In genomic region chr14:44897844-44898151, GRCh38 we compare ENCODE assay signal across 8 cellular contexts.
DNase-seq lines count a peak whose midpoint lies in the region; ATAC-seq lines count a peak whose summit lies in the region.

No MANE protein-coding gene starts in this region.

- H3K4me1 Mint-ChIP-seq in T-helper 1 cell treated with Interleukin-12 subunit alpha and Interleukin-12 subunit beta and Interleukin-4 antibody, amounts not matched to agents 30 μg/mL and 1 μg/mL, for 36 hours (ENCODE audit: low read depth): peaks cover 7% of the 10 kb centered on the region
- peaks cover 5% of the 10 kb centered on the region for H3K4me1 Mint-ChIP-seq in activated T-helper 17 cell treated with anti-CD3 and anti-CD28 coated beads, Interleukin-2, amount 50 U/mL, for 72 hours
- peaks cover 17 to 22% of the 10 kb centered on the region in 2 donors for H3K4me1 Mint-ChIP-seq in immature natural killer cell

- peaks cover 6% of the 10 kb centered on the region for H3K9me3 Mint-ChIP-seq in T-helper 1 cell treated with Interleukin-12 subunit alpha and Interleukin-12 subunit beta and Interleukin-4 antibody, amounts not matched to agents 30 μg/mL and 1 μg/mL, for 36 hours
- no peaks in the 10 kb centered on the region for H3K9me3 Mint-ChIP-seq in activated T-helper 17 cell treated with anti-CD3 and anti-CD28 coated beads, Interleukin-2, amount 50 U/mL, for 72 hours
- H3K9me3 Mint-ChIP-seq in immature natural killer cell: no peaks in the 10 kb centered on the region

- peak overlapping the region; percentile 74 for H3K4me3 Mint-ChIP-seq in T-helper 1 cell treated with Interleukin-12 subunit alpha and Interleukin-12 subunit beta and Interleukin-4 antibody, amounts not matched to agents 30 μg/mL and 1 μg/mL, for 36 hours
- peak overlapping the region; percentile 78 for H3K4me3 Mint-ChIP-seq in activated T-helper 17 cell treated with anti-CD3 and anti-CD28 coated beads, Interleukin-2, amount 50 U/mL, for 72 hours
- peak overlapping the region; percentile 73 to 94 (median 87) for H3K4me3 Mint-ChIP-seq in immature natural killer cell

- peak overlapping the region; percentile 91 for H3K27ac ChIP-seq in temporal lobe (ENCODE audit: low read depth, low read length)

- no peak for ATAC-seq in activated T-helper 17 cell treated with anti-CD3 and anti-CD28 coated beads, Interleukin-2, amount 50 U/mL, for 72 hours (replicated peaks)
- no peak for ATAC-seq in HG02938 (IDR thresholded peaks at IDR 0.05; ENCODE audit: unreplicated experiment)

- H3K36me3 Mint-ChIP-seq in T-helper 1 cell treated with Interleukin-12 subunit alpha and Interleukin-12 subunit beta and Interleukin-4 antibody, amounts not matched to agents 30 μg/mL and 1 μg/mL, for 36 hours (ENCODE audit: low read depth): peaks cover 1% of the 10 kb centered on the region
- H3K36me3 Mint-ChIP-seq in activated T-helper 17 cell treated with anti-CD3 and anti-CD28 coated beads, Interleukin-2, amount 50 U/mL, for 72 hours (ENCODE audit: low read depth): peaks cover 4% of the 10 kb centered on the region
- peaks cover 0 to 4% (median 0%) of the 10 kb centered on the region in 3 donors for H3K36me3 Mint-ChIP-seq in immature natural killer cell

- no peaks in the 10 kb centered on the region for H3K27me3 Mint-ChIP-seq in T-helper 1 cell treated with Interleukin-12 subunit alpha and Interleukin-12 subunit beta and Interleukin-4 antibody, amounts not matched to agents 30 μg/mL and 1 μg/mL, for 36 hours (ENCODE audit: low read depth)
- no peaks in the 10 kb centered on the region for H3K27me3 Mint-ChIP-seq in activated T-helper 17 cell treated with anti-CD3 and anti-CD28 coated beads, Interleukin-2, amount 50 U/mL, for 72 hours
- H3K27me3 Mint-ChIP-seq in immature natural killer cell (ENCODE audit: low read depth in 3 of 3): peaks cover 2 to 9% (median 9%) of the 10 kb centered on the region in 3 donors

- peak overlapping the region; percentile 21 for H3K27ac Mint-ChIP-seq in T-helper 1 cell treated with Interleukin-12 subunit alpha and Interleukin-12 subunit beta and Interleukin-4 antibody, amounts not matched to agents 30 μg/mL and 1 μg/mL, for 36 hours
- H3K27ac Mint-ChIP-seq in activated T-helper 17 cell treated with anti-CD3 and anti-CD28 coated beads, Interleukin-2, amount 50 U/mL, for 72 hours: peak overlapping the region; percentile 74
- H3K27ac Mint-ChIP-seq in immature natural killer cell: peak overlapping the region; percentile 65 to 94 (median 78)

- DNase-seq in T-helper 1 cell (no peak), immature natural killer cell (no peak), T1000 (lab: John Stamatoyannopoulos, UW) (no peak), putamen (ENCODE audit: low spot score) (no peak)

Comparison
In these comparisons a context has a peak if more than half of its experiments do, and no peak if none do; other contexts are left out.
1. H3K27ac Mint-ChIP-seq: peak in every context shown above with its lines; median percentile 78 in immature natural killer cell; 74 in activated T-helper 17 cell treated with anti-CD3 and anti-CD28 coated beads, Interleukin-2, amount 50 U/mL, for 72 hours; 21 in T-helper 1 cell treated with Interleukin-12 subunit alpha and Interleukin-12 subunit beta and Interleukin-4 antibody, amounts not matched to agents 30 μg/mL and 1 μg/mL, for 36 hours.